1 cellular context compared by ENCODE assay signal in the genomic region with DNA sequence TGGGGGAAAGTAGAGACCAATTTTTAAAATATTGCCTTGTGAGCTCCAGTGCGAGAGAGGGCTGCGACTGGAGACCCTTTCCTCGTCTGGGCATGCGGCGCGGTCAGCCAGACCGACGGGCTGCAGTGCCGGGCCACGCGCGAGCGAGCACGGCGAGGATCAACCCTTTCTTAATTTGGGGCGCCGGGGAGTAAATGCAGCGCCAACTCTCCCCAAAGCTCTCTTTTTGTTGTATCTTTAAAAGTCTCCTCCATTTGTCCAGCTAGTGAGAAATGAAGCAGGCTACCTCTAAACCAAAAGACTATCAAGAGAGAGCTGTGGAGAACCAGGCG.
TF ChIP-seq lines count a peak whose summit lies in the region.

No MANE protein-coding gene starts in this region.

TF ChIP-seq in SK-N-SH treated with all-trans-retinoic acid at 6 μM for 48 hours, 23 proteins besides CTCF, POLR2A, EP300 and RAD21 (continued from another document):
- TF ChIP-seq, protein P1, sequence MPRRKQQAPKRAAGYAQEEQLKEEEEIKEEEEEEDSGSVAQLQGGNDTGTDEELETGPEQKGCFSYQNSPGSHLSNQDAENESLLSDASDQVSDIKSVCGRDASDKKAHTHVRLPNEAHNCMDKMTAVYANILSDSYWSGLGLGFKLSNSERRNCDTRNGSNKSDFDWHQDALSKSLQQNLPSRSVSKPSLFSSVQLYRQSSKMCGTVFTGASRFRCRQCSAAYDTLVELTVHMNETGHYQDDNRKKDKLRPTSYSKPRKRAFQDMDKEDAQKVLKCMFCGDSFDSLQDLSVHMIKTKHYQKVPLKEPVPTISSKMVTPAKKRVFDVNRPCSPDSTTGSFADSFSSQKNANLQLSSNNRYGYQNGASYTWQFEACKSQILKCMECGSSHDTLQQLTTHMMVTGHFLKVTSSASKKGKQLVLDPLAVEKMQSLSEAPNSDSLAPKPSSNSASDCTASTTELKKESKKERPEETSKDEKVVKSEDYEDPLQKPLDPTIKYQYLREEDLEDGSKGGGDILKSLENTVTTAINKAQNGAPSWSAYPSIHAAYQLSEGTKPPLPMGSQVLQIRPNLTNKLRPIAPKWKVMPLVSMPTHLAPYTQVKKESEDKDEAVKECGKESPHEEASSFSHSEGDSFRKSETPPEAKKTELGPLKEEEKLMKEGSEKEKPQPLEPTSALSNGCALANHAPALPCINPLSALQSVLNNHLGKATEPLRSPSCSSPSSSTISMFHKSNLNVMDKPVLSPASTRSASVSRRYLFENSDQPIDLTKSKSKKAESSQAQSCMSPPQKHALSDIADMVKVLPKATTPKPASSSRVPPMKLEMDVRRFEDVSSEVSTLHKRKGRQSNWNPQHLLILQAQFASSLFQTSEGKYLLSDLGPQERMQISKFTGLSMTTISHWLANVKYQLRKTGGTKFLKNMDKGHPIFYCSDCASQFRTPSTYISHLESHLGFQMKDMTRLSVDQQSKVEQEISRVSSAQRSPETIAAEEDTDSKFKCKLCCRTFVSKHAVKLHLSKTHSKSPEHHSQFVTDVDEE (CRISPR knock-in tag; IDR thresholded peaks at IDR 0.05), result no peak
- TF ChIP-seq ARNTL (CRISPR knock-in tag; IDR thresholded peaks at IDR 0.05; ENCODE audit: borderline replicate concordance, low read depth), result no peak
- no peak for TF ChIP-seq ZFP30 (CRISPR knock-in tag; IDR thresholded peaks at IDR 0.05)
- TF ChIP-seq SNAI2 (CRISPR knock-in tag; IDR thresholded peaks at IDR 0.05), result no peak
- TF ChIP-seq, protein P2, sequence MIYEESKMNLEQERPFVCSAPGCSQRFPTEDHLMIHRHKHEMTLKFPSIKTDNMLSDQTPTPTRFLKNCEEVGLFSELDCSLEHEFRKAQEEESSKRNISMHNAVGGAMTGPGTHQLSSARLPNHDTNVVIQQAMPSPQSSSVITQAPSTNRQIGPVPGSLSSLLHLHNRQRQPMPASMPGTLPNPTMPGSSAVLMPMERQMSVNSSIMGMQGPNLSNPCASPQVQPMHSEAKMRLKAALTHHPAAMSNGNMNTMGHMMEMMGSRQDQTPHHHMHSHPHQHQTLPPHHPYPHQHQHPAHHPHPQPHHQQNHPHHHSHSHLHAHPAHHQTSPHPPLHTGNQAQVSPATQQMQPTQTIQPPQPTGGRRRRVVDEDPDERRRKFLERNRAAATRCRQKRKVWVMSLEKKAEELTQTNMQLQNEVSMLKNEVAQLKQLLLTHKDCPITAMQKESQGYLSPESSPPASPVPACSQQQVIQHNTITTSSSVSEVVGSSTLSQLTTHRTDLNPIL (CRISPR knock-in tag; IDR thresholded peaks at IDR 0.05; ENCODE audit: low read depth), result no peak
- TF ChIP-seq RARB (CRISPR knock-in tag; IDR thresholded peaks at IDR 0.05), result no peak
